In the genomic region with DNA sequence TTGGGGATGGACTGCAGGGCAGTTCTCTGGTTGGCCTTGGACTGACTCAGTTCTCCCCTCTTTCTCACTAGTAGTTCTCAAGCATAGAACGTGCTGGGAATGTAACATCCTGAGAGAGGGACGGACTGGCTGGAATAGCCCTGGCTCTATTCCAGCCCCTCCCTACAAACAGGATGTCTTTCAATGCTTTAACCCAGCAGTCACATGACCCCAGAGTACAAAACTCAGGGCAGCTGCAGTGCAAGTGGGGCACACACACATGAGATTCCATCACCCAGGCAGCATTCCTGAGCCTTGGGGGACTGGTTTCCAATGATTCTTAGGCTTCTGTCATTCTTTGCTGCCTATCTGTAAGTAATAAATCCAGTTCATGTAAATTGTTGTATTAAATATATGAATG, we compare ENCODE assay signal across 16 cellular contexts. TPM values are rescaled to one million over a fixed set of nuclear protein-coding genes. Genes with fewer than 3 reads are reported as not detected.
DNase-seq lines count a peak whose midpoint lies in the region; ATAC-seq and TF ChIP-seq lines count a peak whose summit lies in the region.
"Had no signal": no experiment of that assay in that cellular context is flagged by ENCODE, and none has a peak within 500 bp of the region (broad histone marks: within the 10 kb centered on the region; RNA-seq: fewer than 3 reads in every experiment).

No MANE protein-coding gene starts in this region.

- H3K9me2 ChIP-seq in OCI-LY7 (ENCODE audit: insufficient read depth, low read length) = no peaks in the 10 kb centered on the region

- H3K79me2 ChIP-seq in osteoblast (ENCODE audit: insufficient read depth, low read length) (no peaks in the 10 kb centered on the region), OCI-LY7 (ENCODE audit: insufficient read depth, low read depth, low read length) (no peaks in the 10 kb centered on the region)

- H3K4me1 Mint-ChIP-seq in WTC11 = no peaks in the 10 kb centered on the region
- H3K4me1 Mint-ChIP-seq: central memory CD8-positive, alpha-beta T cell had no signal

- peaks cover 18% of the 10 kb centered on the region for H3K36me3 Mint-ChIP-seq in WTC11
- H3K36me3 Mint-ChIP-seq: naive B cell had no signal

- H3K27ac ChIP-seq in osteoblast (ENCODE audit: low read depth, low read length) (no peak overlapping the region), OCI-LY7 (ENCODE audit: low read depth, low read length, poor library complexity, severe bottlenecking) (no peak overlapping the region)
- H3K27ac ChIP-seq: esophagus squamous epithelium, Peyer's patch, skin epidermis, suprapubic skin had no signal

- H3K4me1 ChIP-seq in osteoblast (ENCODE audit: insufficient read depth, low read length) (no peaks in the 10 kb centered on the region), OCI-LY7 (ENCODE audit: insufficient read depth, low read length, poor library complexity, severe bottlenecking) (no peaks in the 10 kb centered on the region)
- H3K4me1 ChIP-seq: suprapubic skin had no signal

- H3K4me3 Mint-ChIP-seq in WTC11 = no peak overlapping the region
- H3K4me3 Mint-ChIP-seq: activated CD4-positive, alpha-beta memory T cell treated with anti-CD3 and anti-CD28 coated beads, Interleukin-2, amount 10 ng/mL, durations not matched to agents 7 days and 5 days; central memory CD8-positive, alpha-beta T cell had no signal

- no peak overlapping the region for H2AFZ ChIP-seq in osteoblast (ENCODE audit: low read length)
- H2AFZ ChIP-seq in OCI-LY7 (ENCODE audit: low read length) = no peak overlapping the region

- ATAC-seq in WTC11 (no peak), GM19035 (IDR thresholded peaks at IDR 0.05; ENCODE audit: unreplicated experiment) (no peak)

- peak; percentile 13 for DNase-seq in HT1080 (ENCODE audit: low read depth)
- peak; percentile 16 for DNase-seq in WTC11 (ENCODE audit: low spot score)
- DNase-seq in glomerular visceral epithelial cell (ENCODE audit: extremely low spot score) = peak; percentile 36
- DNase-seq in renal cortical epithelial cell (ENCODE audit: low read depth) = peak; percentile 32
- DNase-seq in osteoblast (ENCODE audit: insufficient read length, low spot score, missing footprints) = no peak
- no peak for DNase-seq in OCI-LY7 (ENCODE audit: low spot score)
- DNase-seq: activated CD4-positive, alpha-beta memory T cell treated with anti-CD3 and anti-CD28 coated beads, Interleukin-2, amount 10 ng/mL, durations not matched to agents 7 days and 5 days; activated gamma-delta T cell treated with Interleukin-2 at 50 U/mL for 16 hours; esophagus squamous epithelium; naive B cell; NCI-H2171 treated with DMSO at 0.1 percent for 48 hours; Peyer's patch had no signal

- peaks cover 15% of the 10 kb centered on the region for H3K9me3 Mint-ChIP-seq in WTC11
- H3K9me3 Mint-ChIP-seq: activated CD4-positive, alpha-beta memory T cell treated with anti-CD3 and anti-CD28 coated beads, Interleukin-2, amount 10 ng/mL, durations not matched to agents 7 days and 5 days; central memory CD8-positive, alpha-beta T cell had no signal

- H3K36me3 ChIP-seq in osteoblast (ENCODE audit: insufficient read depth, low read length) (no peaks in the 10 kb centered on the region), OCI-LY7 (ENCODE audit: insufficient read depth, low read length) (no peaks in the 10 kb centered on the region)
- H3K36me3 ChIP-seq: esophagus squamous epithelium, Peyer's patch, suprapubic skin had no signal

- intact Hi-C loops in OCI-LY7 (cut with micrococcal nuclease; ENCODE audit: unreplicated experiment) = no loop called here

- no peak overlapping the region for H3K27ac Mint-ChIP-seq in WTC11
- H3K27ac Mint-ChIP-seq: activated CD4-positive, alpha-beta memory T cell treated with anti-CD3 and anti-CD28 coated beads, Interleukin-2, amount 10 ng/mL, durations not matched to agents 7 days and 5 days had no signal

- POLR2A ChIA-PET in WTC11 (lab: Charles Lee) = no interaction called here
- POLR2A ChIA-PET in OCI-LY7 (lab: Charles Lee) = no interaction called here

- H3K4me3 ChIP-seq in osteoblast (ENCODE audit: insufficient read depth, low read length) = no peak overlapping the region
- H3K4me3 ChIP-seq in OCI-LY7 (ENCODE audit: low read depth, low read length, poor library complexity, severe bottlenecking) = no peak overlapping the region
- H3K4me3 ChIP-seq: esophagus squamous epithelium, Peyer's patch, skin epidermis, suprapubic skin had no signal

- TF ChIP-seq CTCF in WTC11 (IDR thresholded peaks at IDR 0.05) (no peak), osteoblast (IDR thresholded peaks at IDR 0.05; ENCODE audit: extremely low read depth, low read depth, low read length) (no peak), OCI-LY7 (conservative IDR thresholded peaks at IDR 0.05; ENCODE audit: low read length) (no peak)

- H3K9me3 ChIP-seq in osteoblast (ENCODE audit: low read depth, low read length) = no peaks in the 10 kb centered on the region
- no peaks in the 10 kb centered on the region for H3K9me3 ChIP-seq in OCI-LY7 (ENCODE audit: low read length)
- H3K9me3 ChIP-seq: esophagus squamous epithelium, Peyer's patch, suprapubic skin had no signal

- peaks cover 37% of the 10 kb centered on the region for H3K27me3 Mint-ChIP-seq in WTC11 (ENCODE audit: low read depth)
- H3K27me3 Mint-ChIP-seq: central memory CD8-positive, alpha-beta T cell had no signal

- H4K20me1 ChIP-seq in osteoblast (ENCODE audit: insufficient read depth, low read length) = no peaks in the 10 kb centered on the region
- no peaks in the 10 kb centered on the region for H4K20me1 ChIP-seq in OCI-LY7 (ENCODE audit: insufficient read depth, low read length)

- CTCF ChIA-PET in WTC11 (lab: Charles Lee) (no interaction called here), OCI-LY7 (lab: Charles Lee; ENCODE audit: unreplicated experiment) (no interaction called here)

- no TSS peak for BruUV-seq in OCI-LY7 (replicated peaks; lab: Mats Ljungman, UMichigan)

- H3K27me3 ChIP-seq in osteoblast (ENCODE audit: insufficient read depth, low read length) = no peaks in the 10 kb centered on the region
- H3K27me3 ChIP-seq: esophagus squamous epithelium, Peyer's patch, suprapubic skin had no signal

- H3K4me2 ChIP-seq in osteoblast (ENCODE audit: insufficient read depth, low read length) (no peak overlapping the region), OCI-LY7 (ENCODE audit: low read length) (no peak overlapping the region)

TF ChIP-seq in WTC11, 78 proteins besides CTCF, POLR2A, EP300 and RAD21:
- TF ChIP-seq, protein P1, sequence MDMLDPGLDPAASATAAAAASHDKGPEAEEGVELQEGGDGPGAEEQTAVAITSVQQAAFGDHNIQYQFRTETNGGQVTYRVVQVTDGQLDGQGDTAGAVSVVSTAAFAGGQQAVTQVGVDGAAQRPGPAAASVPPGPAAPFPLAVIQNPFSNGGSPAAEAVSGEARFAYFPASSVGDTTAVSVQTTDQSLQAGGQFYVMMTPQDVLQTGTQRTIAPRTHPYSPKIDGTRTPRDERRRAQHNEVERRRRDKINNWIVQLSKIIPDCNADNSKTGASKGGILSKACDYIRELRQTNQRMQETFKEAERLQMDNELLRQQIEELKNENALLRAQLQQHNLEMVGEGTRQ (CRISPR knock-in tag; IDR thresholded peaks at IDR 0.05) = peak; percentile 58
- no peak for TF ChIP-seq ZNF317 (CRISPR knock-in tag; IDR thresholded peaks at IDR 0.05; ENCODE audit: borderline replicate concordance, low read depth)

RNA-seq across cellular contexts. Expression of a gene that starts 1.6 kb away (rescaled TPM):
- not detected in 2 replicates for total RNA-seq in HT1080 (2014; rRNA removed; shearing (Covaris generic))
- not detected in 2 replicates for polyA plus RNA-seq in HT1080 (2015; cell fraction: cytosol; rRNA removed)
- not detected in 2 replicates for polyA plus RNA-seq in HT1080 (2015; cell fraction: nucleus; rRNA removed)
- 0.13 to 0.37 TPM in 2 of 3 replicates, not detected in the other for total RNA-seq in WTC11 (2021)
- total RNA-seq in renal cortical epithelial cell = not detected in 2 replicates
- total RNA-seq in osteoblast = not detected in 2 replicates
- not detected in 2 replicates for total RNA-seq in OCI-LY7 (2014; rRNA removed; shearing (Covaris generic))
- not detected in 2 replicates for total RNA-seq in OCI-LY7 (2022)
- total RNA-seq: activated CD4-positive, alpha-beta memory T cell treated with anti-CD3 and anti-CD28 coated beads, Interleukin-2, amount 10 ng/mL, durations not matched to agents 7 days and 5 days; esophagus squamous epithelium; Peyer's patch had no signal

RNA-seq across cellular contexts. Expression of a gene that starts 19.0 kb away (rescaled TPM):
- not detected in 2 replicates for total RNA-seq in HT1080 (2014; rRNA removed; shearing (Covaris generic))
- polyA plus RNA-seq in HT1080 (2015; cell fraction: cytosol; rRNA removed) = not detected in 2 replicates
- polyA plus RNA-seq in HT1080 (2015; cell fraction: nucleus; rRNA removed) = not detected in 2 replicates
- total RNA-seq in WTC11 (2021) = 1.3 to 1.6 TPM (median 1.5 TPM) in 3 replicates
- total RNA-seq in renal cortical epithelial cell = 2.7 and 6.3 TPM in 2 replicates
- total RNA-seq in osteoblast = 1.8 and 2.5 TPM in 2 replicates
- total RNA-seq in OCI-LY7 (2014; rRNA removed; shearing (Covaris generic)) = not detected in 2 replicates
- total RNA-seq in OCI-LY7 (2022) = not detected in 2 replicates

RNA-seq across cellular contexts. Expression of a gene that starts 34.1 kb away (rescaled TPM):
- 4.6 and 4.8 TPM in 2 replicates for total RNA-seq in HT1080 (2014; rRNA removed; shearing (Covaris generic))
- 5.3 and 8.1 TPM in 2 replicates for polyA plus RNA-seq in HT1080 (2015; cell fraction: cytosol; rRNA removed)
- 4.1 TPM in 2 replicates for polyA plus RNA-seq in HT1080 (2015; cell fraction: nucleus; rRNA removed)
- total RNA-seq in WTC11 (2021) = 14.3 to 15.6 TPM (median 15.6 TPM) in 3 replicates
- 21.2 and 25.2 TPM in 2 replicates for total RNA-seq in renal cortical epithelial cell
- total RNA-seq in osteoblast = 8.5 and 9.0 TPM in 2 replicates
- total RNA-seq in OCI-LY7 (2014; rRNA removed; shearing (Covaris generic)) = 5.6 and 6.7 TPM in 2 replicates
- 7.5 and 9.4 TPM in 2 replicates for total RNA-seq in OCI-LY7 (2022)

RNA-seq across cellular contexts. Expression of a gene that starts 41.7 kb away (rescaled TPM):
- 12.8 and 13.7 TPM in 2 replicates for total RNA-seq in HT1080 (2014; rRNA removed; shearing (Covaris generic))
- polyA plus RNA-seq in HT1080 (2015; cell fraction: cytosol; rRNA removed) = 4.1 and 5.3 TPM in 2 replicates
- 6.7 and 10.0 TPM in 2 replicates for polyA plus RNA-seq in HT1080 (2015; cell fraction: nucleus; rRNA removed)
- total RNA-seq in WTC11 (2021) = 10.5 to 13.7 TPM (median 11.0 TPM) in 3 replicates
- total RNA-seq in renal cortical epithelial cell = 20.8 and 36.7 TPM in 2 replicates
- 57.5 and 58.3 TPM in 2 replicates for total RNA-seq in osteoblast
- total RNA-seq in OCI-LY7 (2014; rRNA removed; shearing (Covaris generic)) = 11.7 and 13.5 TPM in 2 replicates
- 6.8 and 7.9 TPM in 2 replicates for total RNA-seq in OCI-LY7 (2022)

RNA-seq across cellular contexts. Expression of a gene that starts 51.9 kb away (rescaled TPM):
- total RNA-seq in HT1080 (2014; rRNA removed; shearing (Covaris generic)) = not detected in 2 replicates
- polyA plus RNA-seq in HT1080 (2015; cell fraction: cytosol; rRNA removed) = not detected in 2 replicates
- not detected in 2 replicates for polyA plus RNA-seq in HT1080 (2015; cell fraction: nucleus; rRNA removed)
- total RNA-seq in WTC11 (2021) = 0.25 to 0.63 TPM (median 0.46 TPM) in 3 replicates
- total RNA-seq in renal cortical epithelial cell = 0.60 TPM in 1 of 2 replicates, not detected in the other
- under 0.01 and 0.29 TPM in 2 replicates for total RNA-seq in osteoblast
- total RNA-seq in OCI-LY7 (2014; rRNA removed; shearing (Covaris generic)) = not detected in 2 replicates
- total RNA-seq in OCI-LY7 (2022) = not detected in 2 replicates
- total RNA-seq: activated CD4-positive, alpha-beta memory T cell treated with anti-CD3 and anti-CD28 coated beads, Interleukin-2, amount 10 ng/mL, durations not matched to agents 7 days and 5 days had no signal

Comparison
In these comparisons a context has a peak if more than half of its experiments do, and no peak if none do; other contexts are left out.
1. DNase-seq: peak in HT1080 (single experiment), WTC11 (single experiment), glomerular visceral epithelial cell (single experiment) and renal cortical epithelial cell (single experiment); none in osteoblast (single experiment) and OCI-LY7 (single experiment).